ENCODE assay signal across 18 cellular contexts in the genomic region with DNA sequence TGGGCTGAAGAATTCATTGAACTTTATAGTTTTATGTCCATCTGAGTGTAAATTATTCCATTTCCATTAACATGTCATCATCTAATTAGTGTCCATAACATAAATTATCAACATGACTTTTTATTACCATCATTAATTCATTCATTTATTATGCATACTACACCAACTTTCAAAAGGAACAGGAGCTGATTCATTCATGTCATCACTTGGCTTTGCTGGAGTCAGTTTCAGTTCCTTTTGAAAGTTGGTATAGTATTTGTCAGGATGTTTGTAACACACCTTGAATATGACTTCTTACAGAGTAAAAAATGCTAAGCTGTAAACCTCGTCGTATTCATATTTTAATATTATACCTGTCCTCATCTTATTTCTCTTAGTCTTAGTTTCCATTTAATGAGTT.
DNase-seq lines count a peak whose midpoint lies in the region; ATAC-seq, FAIRE-seq and TF ChIP-seq lines count a peak whose summit lies in the region.
"Had no signal": no experiment of that assay in that cellular context is flagged by ENCODE, and none has a peak within 500 bp of the region (broad histone marks: within the 10 kb centered on the region; RNA-seq: fewer than 3 reads in every experiment).

No MANE protein-coding gene starts in this region.

- H3K27me3 Mint-ChIP-seq in activated CD4-positive, alpha-beta T cell treated with anti-CD3 and anti-CD28 coated beads, Interleukin-2, amount 10 ng/mL, durations not matched to agents 7 days and 5 days = no peaks in the 10 kb centered on the region
- H3K27me3 Mint-ChIP-seq: activated naive CD4-positive, alpha-beta T cell treated with anti-CD3 and anti-CD28 coated beads, Interleukin-2, amount 10 ng/mL, durations not matched to agents 7 days and 5 days; naive B cell had no signal

- 77 to 93% methylated on average over 2 of the region's 2 CpGs for WGBS in pancreas, 2 donors
- WGBS in lower leg skin, 2 donors = 87 to 95% methylated on average over 2 of the region's 2 CpGs

- H3K36me3 ChIP-seq in pancreas = no peaks in the 10 kb centered on the region
- H3K36me3 ChIP-seq: heart left ventricle had no signal

- H3K27me3 ChIP-seq in pancreas = no peaks in the 10 kb centered on the region
- H3K27me3 ChIP-seq: heart left ventricle had no signal

- H3K27ac ChIP-seq in pancreas = no peak overlapping the region
- H3K27ac ChIP-seq: heart left ventricle had no signal

- H3K4me1 ChIP-seq in pancreas = no peaks in the 10 kb centered on the region
- H3K4me1 ChIP-seq: heart left ventricle had no signal

- intact Hi-C loops in pancreas (cut with DNase I) = no loop called here
- intact Hi-C loops in lower leg skin (cut with DNase I; ENCODE audit: low total_unique reads) = no loop called here

- TF ChIP-seq POLR2A in GM12892 (IDR thresholded peaks at IDR 0.05; ENCODE audit: low read depth, low read length) (no peak), lower leg skin (IDR thresholded peaks at IDR 0.05) (no peak)

- H3K4me3 ChIP-seq in pancreas (no peak overlapping the region), lower leg skin (ENCODE audit: low read depth, poor library complexity, severe bottlenecking) (no peak overlapping the region)
- H3K4me3 ChIP-seq: heart left ventricle had no signal

- CTCF ChIA-PET in activated CD4-positive, alpha-beta T cell treated with anti-CD3 and anti-CD28 coated beads, Interleukin-2, amount 10 ng/mL, durations not matched to agents 7 days and 5 days (lab: Charles Lee) = no interaction called here

- no peak for TF ChIP-seq CTCF in pancreas (IDR thresholded peaks at IDR 0.05)
- TF ChIP-seq CTCF in lower leg skin (IDR thresholded peaks at IDR 0.05) = no peak

- H3K36me3 Mint-ChIP-seq in activated CD4-positive, alpha-beta T cell treated with anti-CD3 and anti-CD28 coated beads, Interleukin-2, amount 10 ng/mL, durations not matched to agents 7 days and 5 days (ENCODE audit: low read depth) = no peaks in the 10 kb centered on the region
- H3K36me3 Mint-ChIP-seq: activated naive CD4-positive, alpha-beta T cell treated with anti-CD3 and anti-CD28 coated beads, Interleukin-2, amount 10 ng/mL, durations not matched to agents 7 days and 5 days; naive B cell had no signal

- peak; percentile 82 for FAIRE-seq in GM12892 (lab: Jason Lieb, UNC)
- no peak for FAIRE-seq in pancreas (lab: Jason Lieb, UNC)

- H3K9me3 Mint-ChIP-seq in activated CD4-positive, alpha-beta T cell treated with anti-CD3 and anti-CD28 coated beads, Interleukin-2, amount 10 ng/mL, durations not matched to agents 7 days and 5 days = no peaks in the 10 kb centered on the region
- H3K9me3 Mint-ChIP-seq: activated naive CD4-positive, alpha-beta T cell treated with anti-CD3 and anti-CD28 coated beads, Interleukin-2, amount 10 ng/mL, durations not matched to agents 7 days and 5 days had no signal

- H3K27ac Mint-ChIP-seq in activated CD4-positive, alpha-beta T cell treated with anti-CD3 and anti-CD28 coated beads, Interleukin-2, amount 10 ng/mL, durations not matched to agents 7 days and 5 days = no peak overlapping the region
- H3K27ac Mint-ChIP-seq: activated naive CD4-positive, alpha-beta T cell treated with anti-CD3 and anti-CD28 coated beads, Interleukin-2, amount 10 ng/mL, durations not matched to agents 7 days and 5 days; naive B cell had no signal

- DNase-seq in GM12892 (ENCODE audit: insufficient read length) (no peak), G401 (ENCODE audit: low spot score) (no peak), pancreas (no peak), lower leg skin (ENCODE audit: low spot score in 2 of 2) (no peak)
- DNase-seq in activated CD4-positive, alpha-beta T cell treated with anti-CD3 and anti-CD28 coated beads, Interleukin-2, amount 10 ng/mL, durations not matched to agents 7 days and 5 days = no peak
- DNase-seq: activated naive CD4-positive, alpha-beta T cell treated with anti-CD3 and anti-CD28 coated beads, Interleukin-2, amount 10 ng/mL, durations not matched to agents 7 days and 5 days; caudate nucleus; DMS53; heart left ventricle; naive B cell; NCI-H1694; Right ventricle myocardium superior; stimulated activated CD4-positive, alpha-beta T cell treated with anti-CD3 and anti-CD28 coated beads, Interleukin-4, amount 100 ng/mL, for 1 hour; stimulated activated naive CD4-positive, alpha-beta T cell treated with Interleukin-2 at 50 U/mL for 16 hours had no signal

- POLR2A ChIA-PET in activated CD4-positive, alpha-beta T cell treated with anti-CD3 and anti-CD28 coated beads, Interleukin-2, amount 10 ng/mL, durations not matched to agents 7 days and 5 days (lab: Charles Lee) = no interaction called here

- ATAC-seq in GM19438 (IDR thresholded peaks at IDR 0.05; ENCODE audit: low read depth, unreplicated experiment) (peak; percentile 84), HG02840 (IDR thresholded peaks at IDR 0.05; ENCODE audit: low FRiP score, unreplicated experiment) (peak; percentile 63), HG03460 (IDR thresholded peaks at IDR 0.05; ENCODE audit: unreplicated experiment) (peak; percentile 77), pancreas (no peak)
- ATAC-seq: heart left ventricle, left lobe of liver had no signal

- no peaks in the 10 kb centered on the region for H3K4me1 Mint-ChIP-seq in activated CD4-positive, alpha-beta T cell treated with anti-CD3 and anti-CD28 coated beads, Interleukin-2, amount 10 ng/mL, durations not matched to agents 7 days and 5 days
- H3K4me1 Mint-ChIP-seq: activated naive CD4-positive, alpha-beta T cell treated with anti-CD3 and anti-CD28 coated beads, Interleukin-2, amount 10 ng/mL, durations not matched to agents 7 days and 5 days; naive B cell had no signal

- no peaks in the 10 kb centered on the region for H3K9me3 ChIP-seq in pancreas
- H3K9me3 ChIP-seq: heart left ventricle had no signal

- in situ Hi-C loops in G401 (cut with HindIII; ENCODE audit: low sequenced_read_pairs) = no loop called here

- H3K4me3 Mint-ChIP-seq in activated CD4-positive, alpha-beta T cell treated with anti-CD3 and anti-CD28 coated beads, Interleukin-2, amount 10 ng/mL, durations not matched to agents 7 days and 5 days = no peak overlapping the region
- H3K4me3 Mint-ChIP-seq: activated naive CD4-positive, alpha-beta T cell treated with anti-CD3 and anti-CD28 coated beads, Interleukin-2, amount 10 ng/mL, durations not matched to agents 7 days and 5 days; naive B cell had no signal

Comparison
In these comparisons a context has a peak if more than half of its experiments do, and no peak if none do; other contexts are left out.
1. ATAC-seq: peak in GM19438 (single experiment), HG02840 (single experiment) and HG03460 (single experiment); none in pancreas (0 of 4).